In the genomic region with DNA sequence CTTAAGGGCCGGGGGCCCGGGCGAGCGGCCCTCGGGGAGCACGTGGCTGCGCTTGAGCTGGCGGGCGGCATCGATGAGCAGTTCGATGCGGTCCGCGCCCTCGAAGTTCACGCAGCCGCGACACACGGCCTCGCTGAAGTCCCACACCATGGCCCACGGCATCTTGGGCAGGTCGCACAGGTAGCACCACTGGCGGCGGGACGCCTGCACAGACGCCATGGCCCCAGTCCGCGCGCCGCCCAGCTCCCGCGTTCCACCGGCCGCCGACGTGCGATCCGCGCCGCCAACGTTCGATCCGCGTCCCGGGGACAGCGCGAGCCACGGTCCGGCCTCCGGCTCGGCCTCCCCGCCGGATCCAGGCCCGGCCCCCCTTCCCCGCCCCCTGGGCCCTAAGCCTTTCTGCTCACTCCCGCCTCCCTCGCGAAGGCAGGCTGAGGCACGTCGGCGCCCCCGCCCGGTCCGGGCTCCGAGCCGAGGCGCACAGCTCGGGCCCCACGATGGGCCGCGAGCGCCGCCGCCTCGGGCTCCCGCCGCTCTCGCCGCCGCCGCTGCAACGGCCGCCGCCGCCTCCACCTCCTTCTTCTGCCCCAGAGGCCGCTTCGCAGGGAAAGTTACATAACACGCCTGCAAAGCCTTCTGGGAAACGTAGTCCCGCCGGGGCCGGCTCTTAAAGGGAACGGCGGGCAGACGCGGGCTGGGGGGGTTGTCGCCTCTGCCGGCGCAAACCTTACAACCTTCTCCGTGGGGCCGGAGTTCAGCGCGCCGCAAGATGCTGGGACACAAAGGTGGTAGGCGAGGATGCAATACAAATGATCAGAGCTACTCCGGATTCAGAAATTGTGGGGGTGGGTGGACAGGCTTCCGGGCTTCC, we compare ENCODE assay signal across 8 cellular contexts. TPM values are rescaled to one million over a fixed set of nuclear protein-coding genes. Genes with fewer than 3 reads are reported as not detected.
DNase-seq lines count a peak whose midpoint lies in the region; ATAC-seq and TF ChIP-seq lines count a peak whose summit lies in the region.

Gene IRF2BP1 (minus strand): TSS at position 586 of the 871 bp plus-strand sequence. CDS start 367 bp downstream, at position 219.

- peak within 1 kb of the TSS; percentile 83 for H3K27ac ChIP-seq in cingulate gyrus (ENCODE audit: low read depth, low read length)

- intact Hi-C loops in left colon (cut with DNase I, micrococcal nuclease) = no loop called here

- TF ChIP-seq CTCF in AG09319 (IDR thresholded peaks at IDR 0.05; ENCODE audit: low read depth, low read length) = no peak

- ATAC-seq in HG03439 (IDR thresholded peaks at IDR 0.05; ENCODE audit: unreplicated experiment) (peak; percentile 49), left colon (peak; percentile 56)

- TF ChIP-seq POLR2A in GM19099 (IDR thresholded peaks at IDR 0.05; ENCODE audit: extremely low read depth, insufficient read length, low read depth) = peak; percentile 60

- DNase-seq in AG09319 (ENCODE audit: extremely low read depth, low read depth) = peak; percentile 72
- peak; percentile 81 for DNase-seq in NCI-H526 treated with DMSO at 0.1 percent for 48 hours (lab: John Stamatoyannopoulos, UW)
- peak; percentile 92 for DNase-seq in activated CD4-positive, alpha-beta T cell treated with anti-CD3 and anti-CD28 coated beads for 48 hours
- DNase-seq in left colon = peak; percentile 93 to 94
- peak; percentile 71 to 81 (median 79) for DNase-seq in stimulated activated CD4-positive, alpha-beta T cell treated with anti-CD3 and anti-CD28 coated beads, Interleukin-1b, Interleukin-23, amount 100 ng/mL, for 24 hours (ENCODE audit: low read depth in 4 of 4, low spot score in 1 of 4)

RNA-seq across cellular contexts. Expression of gene IRF2BP1, which starts in this region (rescaled TPM):
- total RNA-seq in left colon = 10 to 100 TPM; 22.8 to 25.0 TPM

Comparison
In these comparisons a context has a peak if more than half of its experiments do, and no peak if none do; other contexts are left out.
1. Peak in every context shown above with its lines: DNase-seq, ATAC-seq and H3K27ac ChIP-seq.